ENCODE assay signal across 1 cellular context in the genomic region with DNA sequence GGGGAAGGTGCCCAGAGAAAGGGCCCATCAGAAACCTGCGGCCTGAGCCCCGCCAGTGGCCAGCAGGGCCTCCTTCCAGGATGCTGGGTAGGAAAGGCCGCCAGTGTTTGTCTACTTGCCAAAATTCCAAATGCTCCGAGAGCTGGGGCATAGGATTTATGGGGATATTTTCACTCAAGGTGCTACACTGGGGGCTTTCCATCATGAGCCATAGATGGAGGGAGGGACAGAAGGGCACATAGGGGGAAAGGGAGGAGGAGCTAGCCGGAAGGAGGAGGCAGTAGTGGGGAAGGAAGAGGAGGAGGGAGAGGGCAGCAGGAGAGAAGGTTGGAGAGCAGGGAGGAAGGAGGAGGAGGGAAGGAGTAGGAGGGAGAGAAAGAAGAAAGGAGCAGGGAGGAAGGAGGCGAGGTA.
TF ChIP-seq lines count a peak whose summit lies in the region.

No MANE protein-coding gene starts in this region.

TF ChIP-seq in GM23338, 12 proteins besides CTCF, POLR2A, EP300 and RAD21 (continued from another document):
- TF ChIP-seq, protein P1, sequence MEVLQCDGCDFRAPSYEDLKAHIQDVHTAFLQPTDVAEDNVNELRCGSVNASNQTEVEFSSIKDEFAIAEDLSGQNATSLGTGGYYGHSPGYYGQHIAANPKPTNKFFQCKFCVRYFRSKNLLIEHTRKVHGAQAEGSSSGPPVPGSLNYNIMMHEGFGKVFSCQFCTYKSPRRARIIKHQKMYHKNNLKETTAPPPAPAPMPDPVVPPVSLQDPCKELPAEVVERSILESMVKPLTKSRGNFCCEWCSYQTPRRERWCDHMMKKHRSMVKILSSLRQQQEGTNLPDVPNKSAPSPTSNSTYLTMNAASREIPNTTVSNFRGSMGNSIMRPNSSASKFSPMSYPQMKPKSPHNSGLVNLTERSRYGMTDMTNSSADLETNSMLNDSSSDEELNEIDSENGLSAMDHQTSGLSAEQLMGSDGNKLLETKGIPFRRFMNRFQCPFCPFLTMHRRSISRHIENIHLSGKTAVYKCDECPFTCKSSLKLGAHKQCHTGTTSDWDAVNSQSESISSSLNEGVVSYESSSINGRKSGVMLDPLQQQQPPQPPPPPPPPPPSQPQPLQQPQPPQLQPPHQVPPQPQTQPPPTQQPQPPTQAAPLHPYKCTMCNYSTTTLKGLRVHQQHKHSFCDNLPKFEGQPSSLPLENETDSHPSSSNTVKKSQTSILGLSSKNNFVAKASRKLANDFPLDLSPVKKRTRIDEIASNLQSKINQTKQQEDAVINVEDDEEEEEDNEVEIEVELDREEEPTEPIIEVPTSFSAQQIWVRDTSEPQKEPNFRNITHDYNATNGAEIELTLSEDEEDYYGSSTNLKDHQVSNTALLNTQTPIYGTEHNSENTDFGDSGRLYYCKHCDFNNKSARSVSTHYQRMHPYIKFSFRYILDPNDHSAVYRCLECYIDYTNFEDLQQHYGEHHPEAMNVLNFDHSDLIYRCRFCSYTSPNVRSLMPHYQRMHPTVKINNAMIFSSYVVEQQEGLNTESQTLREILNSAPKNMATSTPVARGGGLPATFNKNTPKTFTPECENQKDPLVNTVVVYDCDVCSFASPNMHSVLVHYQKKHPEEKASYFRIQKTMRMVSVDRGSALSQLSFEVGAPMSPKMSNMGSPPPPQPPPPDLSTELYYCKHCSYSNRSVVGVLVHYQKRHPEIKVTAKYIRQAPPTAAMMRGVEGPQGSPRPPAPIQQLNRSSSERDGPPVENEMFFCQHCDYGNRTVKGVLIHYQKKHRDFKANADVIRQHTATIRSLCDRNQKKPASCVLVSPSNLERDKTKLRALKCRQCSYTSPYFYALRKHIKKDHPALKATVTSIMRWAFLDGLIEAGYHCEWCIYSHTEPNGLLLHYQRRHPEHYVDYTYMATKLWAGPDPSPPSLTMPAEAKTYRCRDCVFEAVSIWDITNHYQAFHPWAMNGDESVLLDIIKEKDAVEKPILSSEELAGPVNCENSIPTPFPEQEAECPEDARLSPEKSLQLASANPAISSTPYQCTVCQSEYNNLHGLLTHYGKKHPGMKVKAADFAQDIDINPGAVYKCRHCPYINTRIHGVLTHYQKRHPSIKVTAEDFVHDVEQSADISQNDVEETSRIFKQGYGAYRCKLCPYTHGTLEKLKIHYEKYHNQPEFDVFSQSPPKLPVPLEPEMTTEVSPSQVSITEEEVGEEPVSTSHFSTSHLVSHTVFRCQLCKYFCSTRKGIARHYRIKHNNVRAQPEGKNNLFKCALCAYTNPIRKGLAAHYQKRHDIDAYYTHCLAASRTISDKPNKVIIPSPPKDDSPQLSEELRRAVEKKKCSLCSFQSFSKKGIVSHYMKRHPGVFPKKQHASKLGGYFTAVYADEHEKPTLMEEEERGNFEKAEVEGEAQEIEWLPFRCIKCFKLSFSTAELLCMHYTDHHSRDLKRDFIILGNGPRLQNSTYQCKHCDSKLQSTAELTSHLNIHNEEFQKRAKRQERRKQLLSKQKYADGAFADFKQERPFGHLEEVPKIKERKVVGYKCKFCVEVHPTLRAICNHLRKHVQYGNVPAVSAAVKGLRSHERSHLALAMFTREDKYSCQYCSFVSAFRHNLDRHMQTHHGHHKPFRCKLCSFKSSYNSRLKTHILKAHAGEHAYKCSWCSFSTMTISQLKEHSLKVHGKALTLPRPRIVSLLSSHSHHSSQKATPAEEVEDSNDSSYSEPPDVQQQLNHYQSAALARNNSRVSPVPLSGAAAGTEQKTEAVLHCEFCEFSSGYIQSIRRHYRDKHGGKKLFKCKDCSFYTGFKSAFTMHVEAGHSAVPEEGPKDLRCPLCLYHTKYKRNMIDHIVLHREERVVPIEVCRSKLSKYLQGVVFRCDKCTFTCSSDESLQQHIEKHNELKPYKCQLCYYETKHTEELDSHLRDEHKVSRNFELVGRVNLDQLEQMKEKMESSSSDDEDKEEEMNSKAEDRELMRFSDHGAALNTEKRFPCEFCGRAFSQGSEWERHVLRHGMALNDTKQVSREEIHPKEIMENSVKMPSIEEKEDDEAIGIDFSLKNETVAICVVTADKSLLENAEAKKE (CRISPR knock-in tag; IDR thresholded peaks at IDR 0.05): no peak
- no peak for TF ChIP-seq POLR2AphosphoS5 (IDR thresholded peaks at IDR 0.05; ENCODE audit: low read depth)
- no peak for TF ChIP-seq NANOG (IDR thresholded peaks at IDR 0.05; ENCODE audit: borderline replicate concordance)
- TF ChIP-seq ZNF114 (CRISPR knock-in tag; IDR thresholded peaks at IDR 0.05): no peak
- no peak for TF ChIP-seq STAT1 (IDR thresholded peaks at IDR 0.05; ENCODE audit: unreplicated experiment)
- TF ChIP-seq, protein P2, sequence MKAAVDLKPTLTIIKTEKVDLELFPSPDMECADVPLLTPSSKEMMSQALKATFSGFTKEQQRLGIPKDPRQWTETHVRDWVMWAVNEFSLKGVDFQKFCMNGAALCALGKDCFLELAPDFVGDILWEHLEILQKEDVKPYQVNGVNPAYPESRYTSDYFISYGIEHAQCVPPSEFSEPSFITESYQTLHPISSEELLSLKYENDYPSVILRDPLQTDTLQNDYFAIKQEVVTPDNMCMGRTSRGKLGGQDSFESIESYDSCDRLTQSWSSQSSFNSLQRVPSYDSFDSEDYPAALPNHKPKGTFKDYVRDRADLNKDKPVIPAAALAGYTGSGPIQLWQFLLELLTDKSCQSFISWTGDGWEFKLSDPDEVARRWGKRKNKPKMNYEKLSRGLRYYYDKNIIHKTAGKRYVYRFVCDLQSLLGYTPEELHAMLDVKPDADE (IDR thresholded peaks at IDR 0.05): no peak
